ENCODE assay signal across 27 cellular contexts in the genomic region with DNA sequence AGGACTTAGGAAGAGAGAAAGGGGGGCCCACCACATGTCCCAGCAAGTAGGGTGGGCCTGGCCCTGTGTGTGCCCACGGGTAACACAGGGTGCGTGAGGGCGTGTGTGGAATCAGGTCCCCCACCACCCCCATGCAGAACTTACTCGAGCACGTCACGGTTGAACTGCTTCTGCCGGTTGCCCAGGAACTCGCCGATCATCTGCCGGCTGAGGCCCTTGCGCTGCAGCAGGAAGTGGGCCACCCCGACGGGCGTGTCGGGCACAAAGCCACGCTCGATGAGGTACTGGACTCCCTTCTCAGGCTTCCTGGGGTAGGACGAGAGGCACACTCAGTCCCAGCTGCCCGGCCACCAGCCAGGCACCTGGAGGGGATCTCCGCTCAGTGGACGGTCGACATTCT.
DNase-seq lines count a peak whose midpoint lies in the region; ATAC-seq, FAIRE-seq and TF ChIP-seq lines count a peak whose summit lies in the region.
"Had no signal": no experiment of that assay in that cellular context is flagged by ENCODE, and none has a peak within 500 bp of the region (broad histone marks: within the 10 kb centered on the region; RNA-seq: fewer than 3 reads in every experiment).

No MANE protein-coding gene starts in this region.

- H3K79me2 ChIP-seq in DOHH2 (ENCODE audit: control insufficient read depth, low read length), result no peaks in the 10 kb centered on the region

- no peaks in the 10 kb centered on the region for H3K9me3 Mint-ChIP-seq in activated B cell treated with CpG ODN at 0.5 μM for 24 hours
- no peaks in the 10 kb centered on the region for H3K9me3 Mint-ChIP-seq in naive thymus-derived CD4-positive, alpha-beta T cell
- H3K9me3 Mint-ChIP-seq: CD4-positive, CD25-positive, alpha-beta regulatory T cell; natural killer cell treated with Interleukin-12 subunit alpha and Interleukin-12 subunit beta and Interleukin-15 and Interleukin-18, amount 100 ng/mL, for 72 hours had no signal

- H3K4me1 ChIP-seq in DOHH2 (ENCODE audit: control insufficient read depth, low read length), result peaks cover 9% of the 10 kb centered on the region
- no peaks in the 10 kb centered on the region for H3K4me1 ChIP-seq in naive thymus-derived CD4-positive, alpha-beta T cell (ENCODE audit: control insufficient read depth in 2 of 2, insufficient read depth in 2 of 2, low read length in 2 of 2)
- H3K4me1 ChIP-seq in body of pancreas, result no peaks in the 10 kb centered on the region

- H3K27ac ChIP-seq in DOHH2 (ENCODE audit: low read depth, low read length), result no peak overlapping the region
- no peak overlapping the region for H3K27ac ChIP-seq in naive thymus-derived CD4-positive, alpha-beta T cell (ENCODE audit: low read depth, low read length)
- no peak overlapping the region for H3K27ac ChIP-seq in body of pancreas
- H3K27ac ChIP-seq: brain microvascular endothelial cell, thoracic aorta had no signal

- peak overlapping the region; percentile 82 for H3K27ac Mint-ChIP-seq in activated B cell treated with CpG ODN at 0.5 μM for 24 hours
- H3K27ac Mint-ChIP-seq in naive thymus-derived CD4-positive, alpha-beta T cell, result peak overlapping the region in 1 of 9 donors; percentile 31

- H3F3A ChIP-seq in DOHH2 (ENCODE audit: control insufficient read depth, insufficient read depth), result no peaks in the 10 kb centered on the region

- TF ChIP-seq CTCF in DOHH2 (IDR thresholded peaks at IDR 0.05; ENCODE audit: low read depth, low read length, poor library complexity, severe bottlenecking) (no peak), activated B cell treated with CpG ODN at 0.5 μM for 24 hours (IDR thresholded peaks at IDR 0.05) (no peak), body of pancreas (IDR thresholded peaks at IDR 0.05) (no peak)

- TF ChIP-seq POLR2A in body of pancreas (IDR thresholded peaks at IDR 0.05), result no peak

- H3K27me3 ChIP-seq in DOHH2 (ENCODE audit: control insufficient read depth, low read length) (no peaks in the 10 kb centered on the region), body of pancreas (no peaks in the 10 kb centered on the region)
- no peaks in the 10 kb centered on the region for H3K27me3 ChIP-seq in naive thymus-derived CD4-positive, alpha-beta T cell (ENCODE audit: control insufficient read depth in 2 of 2, insufficient read depth in 2 of 2, low read length in 2 of 2)
- H3K27me3 ChIP-seq: brain microvascular endothelial cell, heart right ventricle, right atrium auricular region had no signal

- peaks cover 40% of the 10 kb centered on the region for H3K4me1 Mint-ChIP-seq in activated B cell treated with CpG ODN at 0.5 μM for 24 hours
- H3K4me1 Mint-ChIP-seq in naive thymus-derived CD4-positive, alpha-beta T cell, result peaks cover under 1 to 16% (median 5%) of the 10 kb centered on the region in 7 donors

- no peak overlapping the region for H3K4me3 Mint-ChIP-seq in activated B cell treated with CpG ODN at 0.5 μM for 24 hours
- no peak overlapping the region for H3K4me3 Mint-ChIP-seq in naive thymus-derived CD4-positive, alpha-beta T cell
- H3K4me3 Mint-ChIP-seq: natural killer cell treated with Interleukin-12 subunit alpha and Interleukin-12 subunit beta and Interleukin-15 and Interleukin-18, amount 100 ng/mL, for 72 hours had no signal

- H4K20me1 ChIP-seq in DOHH2 (ENCODE audit: control insufficient read depth, insufficient read depth, low read depth, low read length), result no peaks in the 10 kb centered on the region

- peak overlapping the region; percentile 39 for H3K4me2 ChIP-seq in DOHH2 (ENCODE audit: low read length)

- peaks cover 94% of the 10 kb centered on the region for H3K36me3 Mint-ChIP-seq in activated B cell treated with CpG ODN at 0.5 μM for 24 hours (ENCODE audit: low read depth)
- H3K36me3 Mint-ChIP-seq in naive thymus-derived CD4-positive, alpha-beta T cell, result peaks cover 1 to 17% (median 5%) of the 10 kb centered on the region in 5 donors
- H3K36me3 Mint-ChIP-seq: natural killer cell treated with Interleukin-12 subunit alpha and Interleukin-12 subunit beta and Interleukin-15 and Interleukin-18, amount 100 ng/mL, for 72 hours had no signal

- H3K27me3 Mint-ChIP-seq in activated B cell treated with CpG ODN at 0.5 μM for 24 hours, result no peaks in the 10 kb centered on the region
- no peaks in the 10 kb centered on the region for H3K27me3 Mint-ChIP-seq in naive thymus-derived CD4-positive, alpha-beta T cell
- H3K27me3 Mint-ChIP-seq: CD4-positive, CD25-positive, alpha-beta regulatory T cell; natural killer cell treated with Interleukin-12 subunit alpha and Interleukin-12 subunit beta and Interleukin-15 and Interleukin-18, amount 100 ng/mL, for 72 hours had no signal

- H3K4me3 ChIP-seq in DOHH2 (ENCODE audit: low read length) (no peak overlapping the region), body of pancreas (no peak overlapping the region)
- no peak overlapping the region for H3K4me3 ChIP-seq in naive thymus-derived CD4-positive, alpha-beta T cell (ENCODE audit: low read length)
- H3K4me3 ChIP-seq: heart right ventricle, right atrium auricular region, thoracic aorta had no signal

- POLR2A ChIA-PET in activated B cell treated with CpG ODN at 0.5 μM for 24 hours (lab: Charles Lee), result interaction anchor here (0.6 kb wide), 1 partner anchor 13 kb away, joined by 3 read pairs; no protein-coding TSS in a partner anchor
- POLR2A ChIA-PET in naive thymus-derived CD4-positive, alpha-beta T cell (lab: Charles Lee), result no interaction called here

- CTCF ChIA-PET in activated B cell treated with CpG ODN at 0.5 μM for 24 hours (lab: Charles Lee), result no interaction called here
- CTCF ChIA-PET in naive thymus-derived CD4-positive, alpha-beta T cell (lab: Charles Lee), result no interaction called here

- ATAC-seq in activated B cell treated with CpG ODN at 0.5 μM for 24 hours (ENCODE audit: low read depth) (peak; percentile 51), body of pancreas (no peak), left lobe of liver (no peak), HG02870 (IDR thresholded peaks at IDR 0.05; ENCODE audit: unreplicated experiment) (no peak)
- peak; percentile 17 for ATAC-seq in naive thymus-derived CD4-positive, alpha-beta T cell
- ATAC-seq: heart right ventricle, SK-N-SH treated with all-trans-retinoic acid at 6 μM for 48 hours had no signal

- 87 to 93% methylated on average over 10 to 19 of the region's 22 CpGs for WGBS in body of pancreas, 2 donors

- H3K9me2 ChIP-seq in DOHH2 (replicated peaks; ENCODE audit: control insufficient read depth, low read length), result no peaks in the 10 kb centered on the region

- intact Hi-C loops in activated B cell treated with CpG ODN at 0.5 μM for 24 hours (cut with micrococcal nuclease), result loop anchor here (5.0 kb wide), 1 partner anchor 33 kb away; no protein-coding TSS in a partner anchor
- intact Hi-C loops in naive thymus-derived CD4-positive, alpha-beta T cell (cut with micrococcal nuclease), result no loop called here
- intact Hi-C loops in body of pancreas (cut with DNase I), result no loop called here

- no peaks in the 10 kb centered on the region for H3K36me3 ChIP-seq in DOHH2 (ENCODE audit: control insufficient read depth, low read length)
- peaks cover 0 to 97% (median 30%) of the 10 kb centered on the region in 3 experiments for H3K36me3 ChIP-seq in naive thymus-derived CD4-positive, alpha-beta T cell (ENCODE audit: control insufficient read depth in 2 of 3, insufficient read depth in 3 of 3, low read length in 3 of 3)
- peaks cover 0 to 14% of the 10 kb centered on the region in 2 donors for H3K36me3 ChIP-seq in body of pancreas (replicated peaks in 1 of 2; ENCODE audit: insufficient read depth in 1 of 2, low read depth in 2 of 2)

- peak; percentile 45 for FAIRE-seq in GM18507 (lab: Jason Lieb, UNC)

- DNase-seq in GM18507 (ENCODE audit: extremely low spot score, insufficient read length, low read depth), result peak; percentile 43
- DNase-seq in activated B cell treated with CpG ODN at 0.5 μM for 24 hours, result no peak
- no peak for DNase-seq in naive thymus-derived CD4-positive, alpha-beta T cell
- no peak for DNase-seq in body of pancreas
- no peak for DNase-seq in left lobe of liver (ENCODE audit: low spot score)
- DNase-seq: activated CD4-positive, alpha-beta T cell treated with anti-CD3 and anti-CD28 coated beads, Interleukin-2, amount 50 U/mL, for 48 hours; activated CD4-positive, CD25-positive, alpha-beta regulatory T cell; activated effector memory CD4-positive, alpha-beta T cell treated with anti-CD3 and anti-CD28 coated beads, Interleukin-2, amount 50 U/mL, for 16 hours; activated T-cell treated with anti-CD3 and anti-CD28 coated beads for 4 hours; brain microvascular endothelial cell; effector CD8-positive, alpha-beta T cell; erythroblast; HCEC 1CT; heart right ventricle; NCI-H2081 treated with DMSO at 0.1 percent for 48 hours; NCI-H345; NCI-H774; stimulated activated CD4-positive, alpha-beta T cell treated with anti-CD3 and anti-CD28 coated beads, Interleukin-4, amount 100 ng/mL, for 1 hour; stimulated activated naive CD4-positive, alpha-beta T cell treated with Interleukin-2 at 50 U/mL for 16 hours; T1000 had no signal

- H3K9me3 ChIP-seq in DOHH2 (ENCODE audit: control insufficient read depth, insufficient read depth, low read length) (no peaks in the 10 kb centered on the region), body of pancreas (no peaks in the 10 kb centered on the region)
- no peaks in the 10 kb centered on the region for H3K9me3 ChIP-seq in naive thymus-derived CD4-positive, alpha-beta T cell (ENCODE audit: control insufficient read depth in 2 of 3, low read length in 3 of 3)
- H3K9me3 ChIP-seq: heart right ventricle, right atrium auricular region, thoracic aorta had no signal

Comparison
In these comparisons a context has a peak if more than half of its experiments do, and no peak if none do; other contexts are left out.
1. ATAC-seq: peak in activated B cell treated with CpG ODN at 0.5 μM for 24 hours (single experiment) and naive thymus-derived CD4-positive, alpha-beta T cell (single experiment); none in body of pancreas (single experiment), left lobe of liver (single experiment) and HG02870 (single experiment).